In genomic region chr9:32072568-32072967, GRCh38 we compare ENCODE assay signal across 1 cellular context.
TF ChIP-seq lines count a peak whose summit lies in the region.

No MANE protein-coding gene starts in this region.

TF ChIP-seq in SK-N-SH, 30 proteins besides CTCF, POLR2A, EP300 and RAD21 (continued from another document):
- TF ChIP-seq EZH2phosphoT487 (IDR thresholded peaks at IDR 0.05; ENCODE audit: borderline replicate concordance, low read depth) (no peak), GATA2 (CRISPR knock-in tag; IDR thresholded peaks at IDR 0.05) (peak; percentile 83), MXI1 (IDR thresholded peaks at IDR 0.05; ENCODE audit: low read depth, low read length) (no peak), FOXJ3 (CRISPR knock-in tag; IDR thresholded peaks at IDR 0.05) (0 out of 2 replicates have a peak, but pooled peaks have one; percentile 23)
